In genomic region chr19:7191946-7192691, GRCh38 we compare ENCODE assay signal across 10 cellular contexts.
DNase-seq lines count a peak whose midpoint lies in the region; ATAC-seq and TF ChIP-seq lines count a peak whose summit lies in the region.
"Had no signal": no experiment of that assay in that cellular context is flagged by ENCODE, and none has a peak within 500 bp of the region (broad histone marks: within the 10 kb centered on the region; RNA-seq: fewer than 3 reads in every experiment).

No MANE protein-coding gene starts in this region.

- TF ChIP-seq CTCF in GM13976 (IDR thresholded peaks at IDR 0.05; ENCODE audit: borderline replicate concordance, control extremely low read depth, extremely low read depth, insufficient read depth, missing control alignments), result no peak

- in situ Hi-C loops in GM13976 (cut with MboI; ENCODE audit: low sequenced_read_pairs, unreplicated experiment), result no loop called here

- ATAC-seq in GM18861 (IDR thresholded peaks at IDR 0.05; ENCODE audit: unreplicated experiment) (no peak), HG03045 (IDR thresholded peaks at IDR 0.05; ENCODE audit: unreplicated experiment) (no peak)

- DNase-seq in GM13976 (ENCODE audit: low spot score) (peak; percentile 60), RPMI7951 (ENCODE audit: low read depth) (peak; percentile 27), GDM1 (lab: John Stamatoyannopoulos, UW) (no peak), NCI-H446 treated with DMSO at 0.1 percent for 48 hours (lab: John Stamatoyannopoulos, UW) (no peak)
- DNase-seq in activated effector memory CD4-positive, alpha-beta T cell treated with anti-CD3 and anti-CD28 coated beads, Interleukin-2, amount 50 U/mL, for 16 hours, result peak; percentile 66
- peak; percentile 24 for DNase-seq in stimulated activated CD8-positive, alpha-beta memory T cell treated with anti-CD3 and anti-CD28 coated beads, Interleukin-15, amount 100 ng/mL, for 1 hour (ENCODE audit: low read depth)
- DNase-seq: hypothalamus, small intestine had no signal

Comparison
In these comparisons a context has a peak if more than half of its experiments do, and no peak if none do; other contexts are left out.
1. DNase-seq: peak in GM13976 (single experiment), RPMI7951 (single experiment), activated effector memory CD4-positive, alpha-beta T cell treated with anti-CD3 and anti-CD28 coated beads, Interleukin-2, amount 50 U/mL, for 16 hours (single experiment) and stimulated activated CD8-positive, alpha-beta memory T cell treated with anti-CD3 and anti-CD28 coated beads, Interleukin-15, amount 100 ng/mL, for 1 hour (single experiment); none in GDM1 (single experiment) and NCI-H446 treated with DMSO at 0.1 percent for 48 hours (single experiment).